ENCODE assay signal across 17 cellular contexts in genomic region chr11:3121416-3121815, GRCh38. TPM values are rescaled to one million over a fixed set of nuclear protein-coding genes. Genes with fewer than 3 reads are reported as not detected.
A peak's percentile ranks its signal among the peaks of the same experiment; 100 is the strongest.
DNase-seq lines count a peak whose midpoint lies in the region; ATAC-seq and TF ChIP-seq lines count a peak whose summit lies in the region.
"Had no signal": no experiment of that assay in that cellular context is flagged by ENCODE, and none has a peak within 500 bp of the region (broad histone marks: within the 10 kb centered on the region; RNA-seq: fewer than 3 reads in every experiment).

No MANE protein-coding gene starts in this region.

- peaks cover 2% of the 10 kb centered on the region for H4K20me1 ChIP-seq in H9 (ENCODE audit: control insufficient read depth, insufficient read depth, insufficient read length)
- H4K20me1 ChIP-seq: BLaER1 had no signal

- no peak overlapping the region for H2BK15ac ChIP-seq in H9 (ENCODE audit: low read depth, low read length)

- no peak overlapping the region for H3K56ac ChIP-seq in H9 (ENCODE audit: insufficient read length, low read depth, low read length)

- H2AFZ ChIP-seq in H9 (ENCODE audit: low read length) = no peak overlapping the region

- H3K4me1 Mint-ChIP-seq in activated T-cell treated with anti-CD3 and anti-CD28 coated beads, Interleukin-2, amount 50 U/mL, for 72 hours (ENCODE audit: low read depth) = no peaks in the 10 kb centered on the region
- H3K4me1 Mint-ChIP-seq in H9 = 0 out of 4 replicates have a peak, but pooled peaks cover 2 to 3% of the 10 kb centered on the region in 2 experiments
- no peaks in the 10 kb centered on the region for H3K4me1 Mint-ChIP-seq in activated T-helper 17 cell treated with anti-CD3 and anti-CD28 coated beads, Interleukin-2, amount 50 U/mL, for 72 hours

- no peak overlapping the region for H2AK5ac ChIP-seq in H9 (ENCODE audit: insufficient read length, low read length)

- TF ChIP-seq EP300 in transverse colon (IDR thresholded peaks at IDR 0.05; ENCODE audit: low read depth) = no peak

- no peak overlapping the region for H3K27ac Mint-ChIP-seq in activated T-cell treated with anti-CD3 and anti-CD28 coated beads, Interleukin-2, amount 50 U/mL, for 72 hours
- no peak overlapping the region for H3K27ac Mint-ChIP-seq in H9
- H3K27ac Mint-ChIP-seq in activated T-helper 17 cell treated with anti-CD3 and anti-CD28 coated beads, Interleukin-2, amount 50 U/mL, for 72 hours = no peak overlapping the region
- H3K27ac Mint-ChIP-seq: CD8-positive, alpha-beta T cell had no signal

- no peak overlapping the region for H3K4me3 ChIP-seq in transverse colon
- H3K4me3 ChIP-seq: BLaER1 had no signal

- no peaks in the 10 kb centered on the region for H3K79me1 ChIP-seq in H9 (ENCODE audit: insufficient read depth, low read depth, low read length, poor library complexity, severe bottlenecking)

- H3K4me1 ChIP-seq in H9 (ENCODE audit: insufficient read depth, low read length) (no peaks in the 10 kb centered on the region), transverse colon (peaks cover 14 to 36% (median 25%) of the 10 kb centered on the region in 4 donors)

- H2BK120ac ChIP-seq in H9 (ENCODE audit: low read depth, low read length, poor library complexity, severe bottlenecking) = no peak overlapping the region

- no peaks in the 10 kb centered on the region for H3K9me3 Mint-ChIP-seq in activated T-cell treated with anti-CD3 and anti-CD28 coated beads, Interleukin-2, amount 50 U/mL, for 72 hours
- peaks cover 8 to 18% of the 10 kb centered on the region in 2 experiments for H3K9me3 Mint-ChIP-seq in H9
- no peaks in the 10 kb centered on the region for H3K9me3 Mint-ChIP-seq in activated T-helper 17 cell treated with anti-CD3 and anti-CD28 coated beads, Interleukin-2, amount 50 U/mL, for 72 hours
- H3K9me3 Mint-ChIP-seq: CD8-positive, alpha-beta T cell had no signal

- no peak overlapping the region for H3K4me3 Mint-ChIP-seq in activated T-cell treated with anti-CD3 and anti-CD28 coated beads, Interleukin-2, amount 50 U/mL, for 72 hours
- no peak overlapping the region for H3K4me3 Mint-ChIP-seq in H9
- no peak overlapping the region for H3K4me3 Mint-ChIP-seq in activated T-helper 17 cell treated with anti-CD3 and anti-CD28 coated beads, Interleukin-2, amount 50 U/mL, for 72 hours
- H3K4me3 Mint-ChIP-seq: CD8-positive, alpha-beta T cell had no signal

- H3K27ac ChIP-seq in H9 (ENCODE audit: insufficient read length, low read depth, low read length) = no peak overlapping the region
- H3K27ac ChIP-seq in transverse colon = no peak overlapping the region
- H3K27ac ChIP-seq: BLaER1 had no signal

- H3K14ac ChIP-seq in H9 (ENCODE audit: insufficient read depth, low read length) = no peak overlapping the region

- TF ChIP-seq CTCF in H9 (conservative IDR thresholded peaks at IDR 0.05) (no peak), transverse colon (IDR thresholded peaks at IDR 0.05) (no peak)

- no peaks in the 10 kb centered on the region for H3K27me3 Mint-ChIP-seq in activated T-cell treated with anti-CD3 and anti-CD28 coated beads, Interleukin-2, amount 50 U/mL, for 72 hours (ENCODE audit: low read depth)
- no peaks in the 10 kb centered on the region for H3K27me3 Mint-ChIP-seq in H9 (ENCODE audit: low read depth)
- no peaks in the 10 kb centered on the region for H3K27me3 Mint-ChIP-seq in activated T-helper 17 cell treated with anti-CD3 and anti-CD28 coated beads, Interleukin-2, amount 50 U/mL, for 72 hours

- peaks cover 0 to 2% of the 10 kb centered on the region in 2 donors for H3K36me3 Mint-ChIP-seq in activated T-cell treated with anti-CD3 and anti-CD28 coated beads, Interleukin-2, amount 50 U/mL, for 72 hours (ENCODE audit: insufficient read depth in 2 of 2)
- H3K36me3 Mint-ChIP-seq in H9 (ENCODE audit: insufficient read depth in 1 of 3, low read depth in 3 of 3) = peaks cover 14 to 34% (median 19%) of the 10 kb centered on the region in 3 experiments
- H3K36me3 Mint-ChIP-seq in activated T-helper 17 cell treated with anti-CD3 and anti-CD28 coated beads, Interleukin-2, amount 50 U/mL, for 72 hours (ENCODE audit: low read depth) = no peaks in the 10 kb centered on the region

- no peak for ATAC-seq in activated T-cell treated with anti-CD3 and anti-CD28 coated beads, Interleukin-2, amount 50 U/mL, for 72 hours (replicated peaks in 1 of 2)
- no peak for ATAC-seq in GM19023 (IDR thresholded peaks at IDR 0.05; ENCODE audit: unreplicated experiment)
- no peak for ATAC-seq in activated T-helper 17 cell treated with anti-CD3 and anti-CD28 coated beads, Interleukin-2, amount 50 U/mL, for 72 hours (replicated peaks)
- ATAC-seq: CD8-positive, alpha-beta T cell had no signal

- no peaks in the 10 kb centered on the region for H3K23me2 ChIP-seq in H9 (ENCODE audit: insufficient read length, low read depth, low read length, poor library complexity, severe bottlenecking)

- peaks cover 0 to 4% (median 0%) of the 10 kb centered on the region in 4 donors for H3K36me3 ChIP-seq in transverse colon

- no peak overlapping the region for H2BK12ac ChIP-seq in H9 (ENCODE audit: insufficient read length, low read depth, low read length)

- no peak overlapping the region for H3K4me2 ChIP-seq in H9 (ENCODE audit: insufficient read depth, insufficient read length, low read length)
- H3K4me2 ChIP-seq: BLaER1 had no signal

- peak; percentile 6 for DNase-seq in activated T-cell treated with anti-CD3 and anti-CD28 coated beads, Interleukin-2, amount 50 U/mL, for 1 hour
- no peak for DNase-seq in activated T-cell treated with anti-CD3 and anti-CD28 coated beads, Interleukin-2, amount 50 U/mL, for 72 hours
- DNase-seq in H9 (peak; percentile 19), kidney tubule cell (ENCODE audit: low spot score) (peak; percentile 5), transverse colon (peak; percentile 6), posterior vena cava (ENCODE audit: low spot score) (no peak)
- DNase-seq: DMS79, KG1, NCI-H1436, NCI-H2029, NCI-H2171, NCI-H446 treated with DMSO at 0.1 percent for 48 hours, NCI-H748 treated with DMSO at 0.1 percent for 48 hours had no signal

- no peak overlapping the region for H2BK20ac ChIP-seq in H9 (ENCODE audit: low read depth, low read length, poor library complexity, severe bottlenecking)

- H3K27me3 ChIP-seq in H9 (ENCODE audit: insufficient read depth, low read length) (no peaks in the 10 kb centered on the region), transverse colon (no peaks in the 10 kb centered on the region)
- H3K27me3 ChIP-seq: BLaER1 had no signal

- H4K8ac ChIP-seq in H9 (replicated peaks; ENCODE audit: insufficient read length, low read depth, low read length) = no peak overlapping the region

- no peak overlapping the region for H3K9ac ChIP-seq in H9 (ENCODE audit: extremely low read depth, insufficient read length, low read length)
- H3K9ac ChIP-seq: BLaER1 had no signal

- no peak overlapping the region for H3K23ac ChIP-seq in H9 (ENCODE audit: insufficient read length, low read depth, low read length)

- no peak overlapping the region for H3K18ac ChIP-seq in H9 (ENCODE audit: insufficient read length, low read depth, low read length)

- no peak for TF ChIP-seq POLR2A in transverse colon (IDR thresholded peaks at IDR 0.05)

- in situ Hi-C loops in transverse colon (cut with MboI; ENCODE audit: low pct_ligation_motif_present in 1 of 4, low pct_unique_long_range_greater_than_20kb in 1 of 4, low sequenced_read_pairs in 3 of 4) = loop anchor here in 1 of 4 donors (25.0 kb wide), 1 partner anchor 91 kb away; the partner anchor contains the start of gene MRGPRG

- H4K5ac ChIP-seq in H9 (ENCODE audit: insufficient read length, low read depth, low read length) = no peak overlapping the region

- no peak overlapping the region for H3T11ph ChIP-seq in H9 (ENCODE audit: low read length)

- intact Hi-C loops in transverse colon (cut with DNase I; ENCODE audit: low total_unique reads) = no loop called here
- intact Hi-C loops in posterior vena cava (cut with DNase I) = loop anchor here in 1 of 2 donors (5.0 kb wide), 1 partner anchor 91 kb away; no protein-coding TSS in a partner anchor

- H2BK5ac ChIP-seq in H9 (ENCODE audit: insufficient read length, low read length) = no peak overlapping the region

- WGBS in H9 (ENCODE audit: extremely low coverage, insufficient read length, low lambda C conversion rate) = no CpG with 5 or more reads among the region's 10 CpGs
- WGBS in transverse colon (ENCODE audit: low coverage in 1 of 2), 2 donors = 91% methylated on average over 10 of the region's 10 CpGs; no CpG with 5 or more reads in 1 of the 2 donors

- no peak overlapping the region for H4K91ac ChIP-seq in H9 (ENCODE audit: insufficient read length, low read depth, low read length)

- no peaks in the 10 kb centered on the region for H3K9me3 ChIP-seq in H9 (ENCODE audit: control insufficient read depth, low read depth, low read length)
- no peaks in the 10 kb centered on the region for H3K9me3 ChIP-seq in transverse colon

- H3K79me2 ChIP-seq in H9 (ENCODE audit: insufficient read depth, low read length) = no peaks in the 10 kb centered on the region

- H3K4ac ChIP-seq in H9 (ENCODE audit: low read depth, low read length) = no peak overlapping the region

RNA-seq across cellular contexts. Expression of gene OSBPL5, which starts 43.7 kb away (rescaled TPM):
- total RNA-seq in activated T-cell treated with anti-CD3 and anti-CD28 coated beads, Interleukin-2, amount 50 U/mL, for 72 hours = 1 to 10 TPM; 6.3 to 7.0 TPM
- total RNA-seq in H9 (2021) (11.1 and 16.1 TPM in 2 replicates), transverse colon (100 to 1,000 TPM in 2 of 4 donors, 10 to 100 TPM in 2; 37.3 to 211 (median 105) TPM), posterior vena cava (10 to 100 TPM; 61.2 to 84.0 TPM)
- total RNA-seq in activated T-helper 17 cell treated with anti-CD3 and anti-CD28 coated beads, Interleukin-2, amount 50 U/mL, for 72 hours = 1 to 10 TPM; 3.3 to 5.3 TPM

Comparison
In these comparisons a context has a peak if more than half of its experiments do, and no peak if none do; other contexts are left out.
1. DNase-seq: peak in activated T-cell treated with anti-CD3 and anti-CD28 coated beads, Interleukin-2, amount 50 U/mL, for 1 hour (single experiment), H9 (single experiment), kidney tubule cell (single experiment) and transverse colon (single experiment); none in activated T-cell treated with anti-CD3 and anti-CD28 coated beads, Interleukin-2, amount 50 U/mL, for 72 hours (0 of 2) and posterior vena cava (single experiment).